ENCODE assay signal across 11 cellular contexts in the genomic region with DNA sequence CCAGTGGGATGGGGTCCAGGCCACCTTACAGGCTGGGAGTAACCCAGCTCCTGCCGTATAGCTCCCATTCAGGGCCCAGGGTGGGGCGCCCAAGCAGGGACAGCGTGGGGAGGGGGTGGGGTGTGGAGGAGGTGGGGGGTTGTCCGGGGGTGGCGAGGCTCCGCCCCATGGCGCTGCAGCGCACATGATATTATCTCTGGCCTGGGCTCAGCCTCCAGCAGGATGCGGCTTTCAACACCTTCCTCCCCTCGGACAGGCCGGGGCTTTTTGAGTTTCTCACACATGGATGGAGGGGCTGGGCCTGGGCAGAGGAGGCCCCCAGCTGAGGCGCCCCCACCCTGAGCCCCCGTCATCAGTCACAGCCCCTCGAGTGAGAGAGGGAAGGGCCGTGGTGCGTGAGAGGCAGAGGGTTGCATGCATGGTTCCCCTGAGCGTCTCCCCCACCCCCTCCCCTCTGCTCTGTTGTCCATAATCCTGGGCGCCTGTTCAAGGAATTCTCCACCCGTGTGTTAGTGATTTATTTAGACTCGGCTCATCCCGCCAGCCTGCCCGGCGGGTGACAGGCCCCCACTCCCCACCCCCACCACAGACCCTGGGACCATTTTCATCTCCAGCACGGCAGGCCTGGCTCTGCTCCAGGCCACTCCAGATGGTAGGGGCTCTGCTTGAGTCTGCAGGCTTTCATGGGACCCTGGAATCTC. TPM values are rescaled to one million over a fixed set of nuclear protein-coding genes. Genes with fewer than 3 reads are reported as not detected.
DNase-seq lines count a peak whose midpoint lies in the region; TF ChIP-seq lines count a peak whose summit lies in the region.
"Had no signal": no experiment of that assay in that cellular context is flagged by ENCODE, and none has a peak within 500 bp of the region (broad histone marks: within the 10 kb centered on the region; RNA-seq: fewer than 3 reads in every experiment).

No MANE protein-coding gene starts in this region.

- DNase-seq in G401 (ENCODE audit: low spot score) = peak; percentile 38
- DNase-seq in NCI-H524 treated with DMSO at 0.1 percent for 48 hours (lab: John Stamatoyannopoulos, UW) = peak; percentile 23
- peak; percentile 52 for DNase-seq in fibroblast of pulmonary artery (ENCODE audit: low read depth)
- DNase-seq in T-helper 1 cell = no peak
- DNase-seq in NCI-H1436 (lab: John Stamatoyannopoulos, UW) = no peak
- no peak for DNase-seq in KBM-7
- no peak for DNase-seq in GM10248 (ENCODE audit: extremely low spot score)
- DNase-seq: colonic mucosa, Peyer's patch had no signal

- H3K27me3 ChIP-seq in parathyroid adenoma (ENCODE audit: control insufficient read depth, insufficient read depth, low read length) = no peaks in the 10 kb centered on the region
- H3K27me3 ChIP-seq: colonic mucosa, Peyer's patch, upper lobe of left lung had no signal

- peaks cover 4% of the 10 kb centered on the region for H3K4me1 ChIP-seq in parathyroid adenoma
- H3K4me1 ChIP-seq: colonic mucosa had no signal

- peak overlapping the region; percentile 14 for H3K4me3 ChIP-seq in fibroblast of pulmonary artery (replicated peaks; ENCODE audit: low read depth, low read length)
- no peak overlapping the region for H3K4me3 ChIP-seq in parathyroid adenoma (ENCODE audit: low read depth, low read length)
- H3K4me3 ChIP-seq: colonic mucosa, Peyer's patch, upper lobe of left lung had no signal

- H3K27ac ChIP-seq in parathyroid adenoma = no peak overlapping the region
- H3K27ac ChIP-seq: colonic mucosa, Peyer's patch, upper lobe of left lung had no signal

- TF ChIP-seq CTCF in fibroblast of pulmonary artery (IDR thresholded peaks at IDR 0.05; ENCODE audit: low read length, missing control alignments) (no peak), parathyroid adenoma (IDR thresholded peaks at IDR 0.05) (no peak), GM10248 (IDR thresholded peaks at IDR 0.05; ENCODE audit: control extremely low read depth, extremely low read depth, low read depth, missing control alignments) (no peak)

- H3K9ac ChIP-seq in parathyroid adenoma = no peak overlapping the region

- peak overlapping the region; percentile 42 for H2AFZ ChIP-seq in parathyroid adenoma

- in situ Hi-C loops in G401 (cut with HindIII; ENCODE audit: low sequenced_read_pairs) (no loop called here), KBM-7 (cut with MboI; ENCODE audit: low pct_unique_long_range_greater_than_20kb, low sequenced_read_pairs) (no loop called here)

- POLR2A ChIA-PET in GM10248 (lab: Yijun Ruan, JAX) = interaction anchor here (0.6 kb wide), 1 partner anchor 392 kb away, joined by 3 read pairs; no protein-coding TSS in a partner anchor

- no peaks in the 10 kb centered on the region for H3K79me2 ChIP-seq in parathyroid adenoma

- H3K9me3 ChIP-seq in parathyroid adenoma (ENCODE audit: control insufficient read depth, low read length) = no peaks in the 10 kb centered on the region
- H3K9me3 ChIP-seq: colonic mucosa, Peyer's patch, upper lobe of left lung had no signal

- no peak overlapping the region for H3K4me2 ChIP-seq in parathyroid adenoma (ENCODE audit: low read length)

- no peaks in the 10 kb centered on the region for H3K36me3 ChIP-seq in parathyroid adenoma (ENCODE audit: control insufficient read depth, insufficient read depth, low read length)
- H3K36me3 ChIP-seq: colonic mucosa, Peyer's patch, upper lobe of left lung had no signal

- CTCF ChIA-PET in GM10248 (lab: Yijun Ruan, JAX) = interaction anchor here (1.5 to 2.2 kb wide), 2 partner anchors 9 kb away, joined by 5 to 16 read pairs; no protein-coding TSS in a partner anchor

RNA-seq across cellular contexts. Expression of a gene that starts 44.9 kb away (rescaled TPM):
- total RNA-seq in G401 (2014; rRNA removed; shearing (Covaris generic)) = 20.5 and 21.6 TPM in 2 replicates

Comparison
In these comparisons a context has a peak if more than half of its experiments do, and no peak if none do; other contexts are left out.
1. DNase-seq: peak in G401 (single experiment), NCI-H524 treated with DMSO at 0.1 percent for 48 hours (single experiment) and fibroblast of pulmonary artery (single experiment); none in T-helper 1 cell (0 of 5), NCI-H1436 (single experiment), KBM-7 (single experiment) and GM10248 (single experiment).